In genomic region chr4:114582625-114583024, GRCh38 we compare ENCODE assay signal across 28 cellular contexts. TPM values are rescaled to one million over a fixed set of nuclear protein-coding genes. Genes with fewer than 3 reads are reported as not detected.
"Had no signal": no experiment of that assay in that cellular context is flagged by ENCODE, and none has a peak within 500 bp of the region (broad histone marks: within the 10 kb centered on the region; RNA-seq: fewer than 3 reads in every experiment).

No MANE protein-coding gene starts in this region.

- H3K27ac Mint-ChIP-seq: activated CD4-positive, alpha-beta memory T cell treated with anti-CD3 and anti-CD28 coated beads for 36 hours; activated CD4-positive, alpha-beta T cell treated with anti-CD3 and anti-CD28 coated beads, Interleukin-2, amount 10 ng/mL, durations not matched to agents 7 days and 5 days; activated naive CD4-positive, alpha-beta T cell treated with anti-CD3 and anti-CD28 coated beads for 36 hours; activated naive CD8-positive, alpha-beta T cell; activated T-helper 17 cell treated with anti-CD3 and anti-CD28 coated beads, Interleukin-2, amount 50 U/mL, for 72 hours; T-cell had no signal

- DNase-seq: activated CD4-positive, alpha-beta memory T cell treated with anti-CD3 and anti-CD28 coated beads for 36 hours; activated CD4-positive, alpha-beta T cell treated with anti-CD3 and anti-CD28 coated beads, Interleukin-2, amount 10 ng/mL, durations not matched to agents 7 days and 5 days; activated CD4-positive, CD25-positive, alpha-beta regulatory T cell; activated CD8-positive, alpha-beta memory T cell treated with anti-CD3 and anti-CD28 coated beads for 24 hours; activated gamma-delta T cell; activated naive CD4-positive, alpha-beta T cell treated with anti-CD3 and anti-CD28 coated beads for 36 hours; activated T-cell treated with anti-CD3 and anti-CD28 coated beads, Interleukin-2, amount 50 U/mL, for 4 hours; anterior cingulate cortex; caudate nucleus; NCI-H1092; NCI-H1417; NCI-H1930; NCI-H2171; NCI-H2227 treated with DMSO at 0.1 percent for 48 hours; NCI-H526 treated with DMSO at 0.1 percent for 48 hours; NCI-H82; OCI-M1; RPMI8226; T-cell; T-helper 2 cell had no signal

- H3K9ac ChIP-seq: KMS-11 had no signal

- H3K4me1 ChIP-seq: breast epithelium had no signal

- H3K36me3 ChIP-seq: breast epithelium had no signal

- ATAC-seq: activated T-cell treated with anti-CD3 and anti-CD28 coated beads, Interleukin-2, amount 50 U/mL, for 4 hours; activated T-helper 17 cell treated with anti-CD3 and anti-CD28 coated beads, Interleukin-2, amount 50 U/mL, for 72 hours; Panc1; Right ventricle myocardium inferior; T-cell had no signal

- H3K4me1 Mint-ChIP-seq: activated CD4-positive, alpha-beta T cell treated with anti-CD3 and anti-CD28 coated beads, Interleukin-2, amount 10 ng/mL, durations not matched to agents 7 days and 5 days; activated T-helper 17 cell treated with anti-CD3 and anti-CD28 coated beads, Interleukin-2, amount 50 U/mL, for 72 hours; T-cell had no signal

- H3K36me3 Mint-ChIP-seq: activated CD4-positive, alpha-beta memory T cell treated with anti-CD3 and anti-CD28 coated beads for 36 hours; activated naive CD8-positive, alpha-beta T cell; T-cell had no signal

- H3K27me3 ChIP-seq: breast epithelium had no signal

- H3K27ac ChIP-seq: breast epithelium, KMS-11, SK-N-MC, VCaP had no signal

- H3K27me3 Mint-ChIP-seq: activated CD4-positive, alpha-beta memory T cell treated with anti-CD3 and anti-CD28 coated beads for 36 hours; activated CD4-positive, alpha-beta T cell treated with anti-CD3 and anti-CD28 coated beads, Interleukin-2, amount 10 ng/mL, durations not matched to agents 7 days and 5 days had no signal

- H3K4me3 ChIP-seq: breast epithelium, SK-N-MC had no signal

- H3K4me3 Mint-ChIP-seq: activated CD4-positive, alpha-beta memory T cell treated with anti-CD3 and anti-CD28 coated beads for 36 hours; activated CD4-positive, alpha-beta T cell treated with anti-CD3 and anti-CD28 coated beads, Interleukin-2, amount 10 ng/mL, durations not matched to agents 7 days and 5 days; activated naive CD4-positive, alpha-beta T cell treated with anti-CD3 and anti-CD28 coated beads for 36 hours; activated naive CD8-positive, alpha-beta T cell; activated T-cell treated with anti-CD3 and anti-CD28 coated beads, Interleukin-2, amount 50 U/mL, for 4 hours; activated T-helper 17 cell treated with anti-CD3 and anti-CD28 coated beads, Interleukin-2, amount 50 U/mL, for 72 hours; T-cell had no signal

RNA-seq across cellular contexts. Expression of gene UGT8, which starts 16.0 kb away (rescaled TPM):
- total RNA-seq: activated naive CD4-positive, alpha-beta T cell treated with anti-CD3 and anti-CD28 coated beads for 36 hours; Right ventricle myocardium inferior had no signal
